8 cellular contexts compared by ENCODE assay signal in the genomic region with DNA sequence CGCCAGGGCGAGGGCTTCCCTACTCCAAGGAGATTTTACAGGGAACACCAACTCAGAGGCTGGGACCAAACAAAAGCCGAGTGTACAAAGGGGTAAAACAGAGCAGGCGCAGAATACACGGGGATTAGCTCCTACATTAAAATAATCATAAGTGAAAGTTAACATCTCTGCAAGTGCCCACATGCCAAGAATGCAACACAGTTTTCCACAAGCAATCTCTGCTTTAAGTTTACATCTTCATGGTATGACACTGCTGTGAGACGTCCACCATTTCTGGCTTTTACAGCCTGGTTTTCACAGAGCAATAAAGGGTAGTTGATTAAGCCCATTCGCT. TPM values are rescaled to one million over a fixed set of nuclear protein-coding genes. Genes with fewer than 3 reads are reported as not detected.
DNase-seq lines count a peak whose midpoint lies in the region; ATAC-seq, FAIRE-seq and TF ChIP-seq lines count a peak whose summit lies in the region.
"Had no signal": no experiment of that assay in that cellular context is flagged by ENCODE, and none has a peak within 500 bp of the region (broad histone marks: within the 10 kb centered on the region; RNA-seq: fewer than 3 reads in every experiment).

No MANE protein-coding gene starts in this region.

- no peak overlapping the region for H3K27ac Mint-ChIP-seq in CD4-positive, alpha-beta T cell
- H3K27ac Mint-ChIP-seq: activated naive CD4-positive, alpha-beta T cell treated with anti-CD3 and anti-CD28 coated beads, Interleukin-2, amount 50 U/mL, for 24 hours had no signal

- H3K27me3 Mint-ChIP-seq in CD4-positive, alpha-beta T cell, result peaks cover 44% of the 10 kb centered on the region

- peak; percentile 38 for FAIRE-seq in HTR-8/SVneo (lab: Jason Lieb, UNC)

- no peaks in the 10 kb centered on the region for H3K9me3 ChIP-seq in breast epithelium
- no peaks in the 10 kb centered on the region for H3K9me3 ChIP-seq in liver (ENCODE audit: control insufficient read depth in 4 of 4, low read length in 3 of 4)
- no peaks in the 10 kb centered on the region for H3K9me3 ChIP-seq in thymus (ENCODE audit: control insufficient read depth)
- H3K9me3 ChIP-seq in CD4-positive, alpha-beta T cell (ENCODE audit: control insufficient read depth, low read length), result no peaks in the 10 kb centered on the region

- peak overlapping the region; percentile 85 to 92 for H3K27ac ChIP-seq in breast epithelium
- H3K27ac ChIP-seq in liver (ENCODE audit: low read depth in 1 of 2, low read length in 2 of 2), result peak overlapping the region in 1 of 2 donors; percentile 7
- H3K27ac ChIP-seq in thymus (ENCODE audit: low read depth), result no peak overlapping the region
- no peak overlapping the region for H3K27ac ChIP-seq in CD4-positive, alpha-beta T cell (ENCODE audit: low read depth, low read length)

- H3K4me3 ChIP-seq in breast epithelium, result peak overlapping the region; percentile 67 to 90 (median 78)
- H3K4me3 ChIP-seq in liver (ENCODE audit: low read depth in 1 of 3, low read length in 3 of 3), result peak overlapping the region in 2 of 3 donors; percentile 49 to 69
- peak overlapping the region; percentile 51 for H3K4me3 ChIP-seq in thymus (ENCODE audit: low read length)

- no peak for ATAC-seq in HG03039 (IDR thresholded peaks at IDR 0.05; ENCODE audit: unreplicated experiment)
- ATAC-seq in HG03565 (IDR thresholded peaks at IDR 0.05; ENCODE audit: unreplicated experiment), result no peak
- ATAC-seq in CD4-positive, alpha-beta T cell (ENCODE audit: poor library complexity), result no peak

- TF ChIP-seq POLR2A in breast epithelium (IDR thresholded peaks at IDR 0.05), result no peak

- CTCF ChIA-PET in CD4-positive, alpha-beta T cell (lab: Charles Lee), result interaction anchor here (0.6 kb wide), 1 partner anchor 11 kb away, joined by 3 read pairs; no protein-coding TSS in a partner anchor

- no peaks in the 10 kb centered on the region for H3K4me1 ChIP-seq in breast epithelium
- H3K4me1 ChIP-seq in liver (ENCODE audit: control insufficient read depth in 4 of 4, insufficient read depth in 4 of 4, low read length in 3 of 4), result peaks cover 3 to 14% (median 8%) of the 10 kb centered on the region in 4 donors
- no peaks in the 10 kb centered on the region for H3K4me1 ChIP-seq in thymus (ENCODE audit: control insufficient read depth, insufficient read depth, low read length)

- no peak overlapping the region for H3K4me3 Mint-ChIP-seq in CD4-positive, alpha-beta T cell
- H3K4me3 Mint-ChIP-seq: activated naive CD4-positive, alpha-beta T cell treated with anti-CD3 and anti-CD28 coated beads, Interleukin-2, amount 50 U/mL, for 24 hours had no signal

- no peak for TF ChIP-seq CTCF in breast epithelium (IDR thresholded peaks at IDR 0.05)
- no peak for TF ChIP-seq CTCF in liver (IDR thresholded peaks at IDR 0.05; ENCODE audit: low read depth, low read length, missing input control)
- no peak for TF ChIP-seq CTCF in CD4-positive, alpha-beta T cell (IDR thresholded peaks at IDR 0.05)

- POLR2A ChIA-PET in CD4-positive, alpha-beta T cell (lab: Charles Lee), result no interaction called here

- no peak for TF ChIP-seq RAD21 in liver (IDR thresholded peaks at IDR 0.05)

- no peaks in the 10 kb centered on the region for H3K9me3 Mint-ChIP-seq in CD4-positive, alpha-beta T cell

- WGBS in liver, result 13% methylated on average over 7 of the region's 7 CpGs
- 11% methylated on average over 7 of the region's 7 CpGs for WGBS in thymus

- H3K27me3 ChIP-seq in breast epithelium (peaks cover 0 to 6% of the 10 kb centered on the region in 2 donors), liver (ENCODE audit: control insufficient read depth in 4 of 4, insufficient read depth in 4 of 4, low read length in 3 of 4) (peaks cover 0 to 13% (median 0%) of the 10 kb centered on the region in 4 donors), thymus (ENCODE audit: control insufficient read depth, insufficient read depth) (peaks cover 12% of the 10 kb centered on the region)
- peaks cover 22% of the 10 kb centered on the region for H3K27me3 ChIP-seq in CD4-positive, alpha-beta T cell (ENCODE audit: control insufficient read depth, insufficient read depth, low read length)

- no peaks in the 10 kb centered on the region for H3K36me3 Mint-ChIP-seq in CD4-positive, alpha-beta T cell (ENCODE audit: low read depth)
- H3K36me3 Mint-ChIP-seq: activated naive CD4-positive, alpha-beta T cell treated with anti-CD3 and anti-CD28 coated beads, Interleukin-2, amount 50 U/mL, for 24 hours had no signal

- DNase-seq in HTR-8/SVneo (ENCODE audit: insufficient read length, low spot score), result no peak
- DNase-seq in breast epithelium (ENCODE audit: low spot score in 2 of 2), result no peak
- no peak for DNase-seq in CD4-positive, alpha-beta T cell

- H3K9ac ChIP-seq in liver (ENCODE audit: low read depth in 1 of 2, low read length in 2 of 2), result no peak overlapping the region

- H3K36me3 ChIP-seq in breast epithelium (no peaks in the 10 kb centered on the region), liver (ENCODE audit: control insufficient read depth in 4 of 4, insufficient read depth in 3 of 4, low read depth in 1 of 4, low read length in 3 of 4) (no peaks in the 10 kb centered on the region), thymus (ENCODE audit: control insufficient read depth, insufficient read depth) (no peaks in the 10 kb centered on the region)

- intact Hi-C loops in breast epithelium (cut with DNase I; ENCODE audit: low total_unique reads), result no loop called here
- intact Hi-C loops in CD4-positive, alpha-beta T cell (cut with DNase I, micrococcal nuclease), result no loop called here

- H3K4me1 Mint-ChIP-seq in CD4-positive, alpha-beta T cell (ENCODE audit: low read depth), result peaks cover 5% of the 10 kb centered on the region
- H3K4me1 Mint-ChIP-seq: activated naive CD4-positive, alpha-beta T cell treated with anti-CD3 and anti-CD28 coated beads, Interleukin-2, amount 50 U/mL, for 24 hours had no signal

TF ChIP-seq in liver, 16 proteins besides CTCF, POLR2A, EP300 and RAD21:
- no peak for TF ChIP-seq EGR1 (IDR thresholded peaks at IDR 0.05; ENCODE audit: low read depth in 2 of 2)
- TF ChIP-seq RXRA (IDR thresholded peaks at IDR 0.05), result no peak
- no peak for TF ChIP-seq NR2F2 (IDR thresholded peaks at IDR 0.05)
- no peak for TF ChIP-seq REST (IDR thresholded peaks at IDR 0.05)
- no peak for TF ChIP-seq YY1 (IDR thresholded peaks at IDR 0.05)
- no peak for TF ChIP-seq FOXA1 (IDR thresholded peaks at IDR 0.05)
- TF ChIP-seq FOXA2 (IDR thresholded peaks at IDR 0.05), result no peak
- TF ChIP-seq, protein P1, sequence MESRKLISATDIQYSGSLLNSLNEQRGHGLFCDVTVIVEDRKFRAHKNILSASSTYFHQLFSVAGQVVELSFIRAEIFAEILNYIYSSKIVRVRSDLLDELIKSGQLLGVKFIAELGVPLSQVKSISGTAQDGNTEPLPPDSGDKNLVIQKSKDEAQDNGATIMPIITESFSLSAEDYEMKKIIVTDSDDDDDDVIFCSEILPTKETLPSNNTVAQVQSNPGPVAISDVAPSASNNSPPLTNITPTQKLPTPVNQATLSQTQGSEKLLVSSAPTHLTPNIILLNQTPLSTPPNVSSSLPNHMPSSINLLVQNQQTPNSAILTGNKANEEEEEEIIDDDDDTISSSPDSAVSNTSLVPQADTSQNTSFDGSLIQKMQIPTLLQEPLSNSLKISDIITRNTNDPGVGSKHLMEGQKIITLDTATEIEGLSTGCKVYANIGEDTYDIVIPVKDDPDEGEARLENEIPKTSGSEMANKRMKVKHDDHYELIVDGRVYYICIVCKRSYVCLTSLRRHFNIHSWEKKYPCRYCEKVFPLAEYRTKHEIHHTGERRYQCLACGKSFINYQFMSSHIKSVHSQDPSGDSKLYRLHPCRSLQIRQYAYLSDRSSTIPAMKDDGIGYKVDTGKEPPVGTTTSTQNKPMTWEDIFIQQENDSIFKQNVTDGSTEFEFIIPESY (IDR thresholded peaks at IDR 0.05), result no peak
- TF ChIP-seq TAF1 (conservative IDR thresholded peaks at IDR 0.05), result no peak
- no peak for TF ChIP-seq GABPA (IDR thresholded peaks at IDR 0.05 in 1 of 2, conservative IDR thresholded peaks at IDR 0.05 in 1 of 2)
- TF ChIP-seq HNF4A (conservative IDR thresholded peaks at IDR 0.05), result no peak
- no peak for TF ChIP-seq JUND (IDR thresholded peaks at IDR 0.05)

RNA-seq across cellular contexts. Expression of gene VGLL3, which starts 0.5 kb away (rescaled TPM):
- total RNA-seq in breast epithelium (10 to 100 TPM; 17.9 to 60.0 (median 48.5) TPM), liver (1 to 10 TPM in 1 of 2 donors, under 1 TPM in 1; 0.70 to 1.3 TPM)
- polyA plus RNA-seq in liver (under 1 TPM; 0.08 to 0.55 TPM), thymus (2.1 TPM)
- total RNA-seq in CD4-positive, alpha-beta T cell, result not detected

Comparison
In these comparisons a context has a peak if more than half of its experiments do, and no peak if none do; other contexts are left out.
1. H3K27ac ChIP-seq: peak in breast epithelium (2 of 2); none in thymus (single experiment) and CD4-positive, alpha-beta T cell (single experiment).
2. RNA of gene VGLL3, which starts 0.5 kb away (total RNA-seq): 17.9 to 60.0 TPM in breast epithelium; 0.70 to 1.3 TPM in liver and not detected in CD4-positive, alpha-beta T cell; every median in the first group is over 4 times any median in the second.
3. Peak in every context shown above with its lines, with median percentiles within 50 percentile points of each other: H3K4me3 ChIP-seq.